Comparison of ENCODE assay signal across 19 cellular contexts in genomic region chr7:54946764-54947163, GRCh38.
A peak's percentile ranks its signal among the peaks of the same experiment; 100 is the strongest.
DNase-seq lines count a peak whose midpoint lies in the region; ATAC-seq and TF ChIP-seq lines count a peak whose summit lies in the region.
"Had no signal": no experiment of that assay in that cellular context is flagged by ENCODE, and none has a peak within 500 bp of the region (broad histone marks: within the 10 kb centered on the region; RNA-seq: fewer than 3 reads in every experiment).

No MANE protein-coding gene starts in this region.

- no peak overlapping the region for H3K4me3 ChIP-seq in breast epithelium
- H3K4me3 ChIP-seq in lower lobe of right lung, result no peak overlapping the region
- H3K4me3 ChIP-seq in A673 (ENCODE audit: low read depth, low read length, poor library complexity, severe bottlenecking), result no peak overlapping the region
- H3K4me3 ChIP-seq: GM12878, HAP-1, Peyer's patch had no signal

- H3K4me3 Mint-ChIP-seq in MCF 10A (ENCODE audit: unreplicated experiment), result peak overlapping the region; percentile 49
- H3K4me3 Mint-ChIP-seq: CD4-positive, alpha-beta memory T cell had no signal

- peaks cover 8% of the 10 kb centered on the region for H3K9me3 Mint-ChIP-seq in MCF 10A (ENCODE audit: unreplicated experiment)

- peak overlapping the region; percentile 98 for H3K27ac Mint-ChIP-seq in MCF 10A (ENCODE audit: low read depth, unreplicated experiment)
- H3K27ac Mint-ChIP-seq: CD4-positive, alpha-beta memory T cell had no signal

- no peaks in the 10 kb centered on the region for H3K27me3 ChIP-seq in breast epithelium
- H3K27me3 ChIP-seq in lower lobe of right lung (ENCODE audit: low read depth), result no peaks in the 10 kb centered on the region
- H3K27me3 ChIP-seq in A673 (replicated peaks; ENCODE audit: insufficient read depth, low read depth, low read length, poor library complexity), result no peaks in the 10 kb centered on the region
- H3K27me3 ChIP-seq: Peyer's patch had no signal

- DNase-seq in MCF 10A (ENCODE audit: unreplicated experiment), result peak; percentile 69
- no peak for DNase-seq in breast epithelium (ENCODE audit: low spot score in 2 of 2)
- peak; percentile 76 for DNase-seq in epithelial cell of prostate (ENCODE audit: low read depth, low spot score)
- DNase-seq in lower lobe of right lung, result no peak
- DNase-seq in activated CD4-positive, alpha-beta T cell treated with anti-CD3 and anti-CD28 coated beads, Interleukin-2, amount 50 U/mL, for 1 hour, result no peak
- no peak for DNase-seq in KBM-7
- DNase-seq in A673 (ENCODE audit: low spot score), result no peak
- no peak for DNase-seq in medulla oblongata (ENCODE audit: extremely low spot score)
- DNase-seq: 8988T; CD4-positive, alpha-beta memory T cell; DND-41; NCI-H1417 treated with DMSO at 0.1 percent for 48 hours; NCI-H2029; NCI-H2171 treated with DMSO at 0.1 percent for 48 hours; NCI-H748 treated with DMSO at 0.1 percent for 48 hours; Peyer's patch; SHP77 had no signal

- peaks cover 24% of the 10 kb centered on the region for H3K4me1 Mint-ChIP-seq in MCF 10A (ENCODE audit: insufficient read depth, unreplicated experiment)
- H3K4me1 Mint-ChIP-seq: CD4-positive, alpha-beta memory T cell had no signal

- TF ChIP-seq POLR2A in breast epithelium (IDR thresholded peaks at IDR 0.05), result no peak

- peaks cover 7% of the 10 kb centered on the region for H3K36me3 Mint-ChIP-seq in MCF 10A (ENCODE audit: insufficient read depth, unreplicated experiment)
- H3K36me3 Mint-ChIP-seq: CD4-positive, alpha-beta memory T cell had no signal

- in situ Hi-C loops in KBM-7 (cut with MboI; ENCODE audit: low pct_unique_long_range_greater_than_20kb, low sequenced_read_pairs), result no loop called here

- intact Hi-C loops in MCF 10A (cut with micrococcal nuclease), result no loop called here
- intact Hi-C loops in breast epithelium (cut with DNase I; ENCODE audit: low total_unique reads), result no loop called here
- intact Hi-C loops in lower lobe of right lung (cut with DNase I), result no loop called here
- intact Hi-C loops in A673 (cut with micrococcal nuclease; ENCODE audit: unreplicated experiment), result no loop called here

- peak; percentile 86 for ATAC-seq in lower lobe of right lung
- ATAC-seq: GM12878 had no signal

- H3K27ac ChIP-seq in breast epithelium, result peak overlapping the region in 1 of 2 donors; percentile 4
- H3K27ac ChIP-seq in epithelial cell of prostate, result peak overlapping the region; percentile 94
- peak overlapping the region; percentile 20 for H3K27ac ChIP-seq in lower lobe of right lung
- no peak overlapping the region for H3K27ac ChIP-seq in A673 (ENCODE audit: low read depth, low read length, poor library complexity, severe bottlenecking)
- H3K27ac ChIP-seq: Peyer's patch had no signal

- POLR2A ChIA-PET in MCF 10A (lab: Yijun Ruan, JAX) (interaction anchor here (0.5 to 4.3 kb wide), 28 partner anchors 9 to 240 kb away, joined by 3 to 126 read pairs (median 5); partner anchors contain the start of genes EGFR and SEC61G), A673 (lab: Charles Lee; ENCODE audit: low non-redundant PET) (no interaction called here)

- H3K4me1 ChIP-seq in breast epithelium (no peaks in the 10 kb centered on the region), lower lobe of right lung (peaks cover 3% of the 10 kb centered on the region), A673 (ENCODE audit: insufficient read depth, low read length, poor library complexity, severe bottlenecking) (no peaks in the 10 kb centered on the region)
- H3K4me1 ChIP-seq: HAP-1, Peyer's patch had no signal

- TF ChIP-seq CTCF in MCF 10A (IDR thresholded peaks at IDR 0.05; ENCODE audit: unreplicated experiment), result no peak
- TF ChIP-seq CTCF in breast epithelium (IDR thresholded peaks at IDR 0.05), result no peak
- no peak for TF ChIP-seq CTCF in lower lobe of right lung (IDR thresholded peaks at IDR 0.05)
- no peak for TF ChIP-seq CTCF in A673 (conservative IDR thresholded peaks at IDR 0.05; ENCODE audit: low read depth, low read length)

- BruUV-seq in MCF 10A (replicated peaks; lab: Mats Ljungman, UMichigan) (no TSS peak), A673 (replicated peaks; lab: Mats Ljungman, UMichigan) (no TSS peak)

- H3K9me3 ChIP-seq in breast epithelium (no peaks in the 10 kb centered on the region), lower lobe of right lung (no peaks in the 10 kb centered on the region), A673 (ENCODE audit: low read depth, low read length, poor library complexity, severe bottlenecking) (no peaks in the 10 kb centered on the region)
- H3K9me3 ChIP-seq: HAP-1, Peyer's patch had no signal

- H3K36me3 ChIP-seq in breast epithelium (no peaks in the 10 kb centered on the region), lower lobe of right lung (no peaks in the 10 kb centered on the region), A673 (ENCODE audit: insufficient read depth, low read length, poor library complexity, severe bottlenecking) (no peaks in the 10 kb centered on the region)
- H3K36me3 ChIP-seq: HAP-1, Peyer's patch had no signal

- no peaks in the 10 kb centered on the region for H3K27me3 Mint-ChIP-seq in MCF 10A (ENCODE audit: insufficient read depth, unreplicated experiment)
- H3K27me3 Mint-ChIP-seq: CD4-positive, alpha-beta memory T cell had no signal

- CTCF ChIA-PET in MCF 10A (lab: Yijun Ruan, JAX), result interaction anchor here (0.6 to 1.9 kb wide), 12 partner anchors 8 to 308 kb away, joined by 3 to 10 read pairs (median 3); no protein-coding TSS in a partner anchor
- CTCF ChIA-PET in A673 (lab: Charles Lee), result no interaction called here

Comparison
In these comparisons a context has a peak if more than half of its experiments do, and no peak if none do; other contexts are left out.
1. DNase-seq: peak in MCF 10A (single experiment) and epithelial cell of prostate (single experiment); none in breast epithelium (0 of 2), lower lobe of right lung (single experiment), activated CD4-positive, alpha-beta T cell treated with anti-CD3 and anti-CD28 coated beads, Interleukin-2, amount 50 U/mL, for 1 hour (single experiment), KBM-7 (single experiment), A673 (single experiment) and medulla oblongata (single experiment).